In genomic region chr10:7423521-7423920, GRCh38 we compare ENCODE assay signal across 19 cellular contexts.
"Had no signal": no experiment of that assay in that cellular context is flagged by ENCODE, and none has a peak within 500 bp of the region (broad histone marks: within the 10 kb centered on the region; RNA-seq: fewer than 3 reads in every experiment).

No MANE protein-coding gene starts in this region.

- H3K27me3 ChIP-seq: right atrium auricular region, vagina had no signal

- ATAC-seq: gastroesophageal sphincter, heart left ventricle had no signal

- H3K4me1 ChIP-seq: esophagus muscularis mucosa, gastroesophageal sphincter, heart left ventricle, right atrium auricular region, vagina had no signal

- H3K4me3 Mint-ChIP-seq: activated CD4-positive, alpha-beta T cell treated with anti-CD3 and anti-CD28 coated beads for 36 hours; activated naive CD8-positive, alpha-beta T cell; activated T-helper 1 cell treated with anti-CD3 and anti-CD28 coated beads, Interleukin-12 subunit alpha, Interleukin-12 subunit beta, Interleukin-2, Interleukin-4 antibody, amounts not matched to agents 30 ng/mL and 10 ng/mL and 1 ng/mL, durations not matched to agents 14 hours and 24 hours and 36 hours; dendritic cell treated with granulocyte-macrophage colony-stimulating factor and Interleukin-4, amounts not matched to agents 40 ng/mL and 50 ng/mL, for 4 days; mesothelial cell of epicardium; nephron progenitor cell; stimulated activated naive CD8-positive, alpha-beta T cell treated with anti-CD3 and anti-CD28 coated beads, Interleukin-15, Interleukin-2, amounts not matched to agents 100 ng/mL and 50 ng/mL, for 24 hours had no signal

- H3K4me1 Mint-ChIP-seq: mesothelial cell of epicardium had no signal

- H3K9me3 Mint-ChIP-seq: activated T-helper 1 cell treated with anti-CD3 and anti-CD28 coated beads, Interleukin-12 subunit alpha, Interleukin-12 subunit beta, Interleukin-2, Interleukin-4 antibody, amounts not matched to agents 30 ng/mL and 10 ng/mL and 1 ng/mL, durations not matched to agents 14 hours and 24 hours and 36 hours; dendritic cell treated with granulocyte-macrophage colony-stimulating factor and Interleukin-4, amounts not matched to agents 40 ng/mL and 50 ng/mL, for 4 days; mesothelial cell of epicardium; stimulated activated naive CD8-positive, alpha-beta T cell treated with anti-CD3 and anti-CD28 coated beads, Interleukin-15, Interleukin-2, amounts not matched to agents 100 ng/mL and 50 ng/mL, for 24 hours had no signal

- H3K36me3 Mint-ChIP-seq: activated naive CD8-positive, alpha-beta T cell; mesothelial cell of epicardium had no signal

- H3K9me3 ChIP-seq: esophagus muscularis mucosa, gastroesophageal sphincter, heart left ventricle, right atrium auricular region, vagina had no signal

- H3K27ac ChIP-seq: esophagus muscularis mucosa, gastroesophageal sphincter, heart left ventricle, right atrium auricular region, vagina, WERI-Rb-1 had no signal

- H3K4me3 ChIP-seq: esophagus muscularis mucosa, gastroesophageal sphincter, heart left ventricle, lung, right atrium auricular region, vagina had no signal

- H3K27me3 Mint-ChIP-seq: activated CD4-positive, alpha-beta T cell treated with anti-CD3 and anti-CD28 coated beads for 36 hours; activated naive CD8-positive, alpha-beta T cell; dendritic cell treated with granulocyte-macrophage colony-stimulating factor and Interleukin-4, amounts not matched to agents 40 ng/mL and 50 ng/mL, for 4 days; stimulated activated naive CD8-positive, alpha-beta T cell treated with anti-CD3 and anti-CD28 coated beads, Interleukin-15, Interleukin-2, amounts not matched to agents 100 ng/mL and 50 ng/mL, for 24 hours had no signal

- H3K27ac Mint-ChIP-seq: activated CD4-positive, alpha-beta T cell treated with anti-CD3 and anti-CD28 coated beads for 36 hours; activated naive CD8-positive, alpha-beta T cell; activated T-helper 1 cell treated with anti-CD3 and anti-CD28 coated beads, Interleukin-12 subunit alpha, Interleukin-12 subunit beta, Interleukin-2, Interleukin-4 antibody, amounts not matched to agents 30 ng/mL and 10 ng/mL and 1 ng/mL, durations not matched to agents 14 hours and 24 hours and 36 hours; dendritic cell treated with granulocyte-macrophage colony-stimulating factor and Interleukin-4, amounts not matched to agents 40 ng/mL and 50 ng/mL, for 4 days; mesothelial cell of epicardium; nephron progenitor cell; stimulated activated naive CD8-positive, alpha-beta T cell treated with anti-CD3 and anti-CD28 coated beads, Interleukin-15, Interleukin-2, amounts not matched to agents 100 ng/mL and 50 ng/mL, for 24 hours had no signal

- H3K36me3 ChIP-seq: esophagus muscularis mucosa, gastroesophageal sphincter, heart left ventricle, right atrium auricular region, vagina, WERI-Rb-1 had no signal

- DNase-seq: activated CD4-positive, alpha-beta T cell treated with anti-CD3 and anti-CD28 coated beads, Interleukin-2, amount 50 U/mL, for 48 hours; amniotic stem cell; effector CD8-positive, alpha-beta T cell; heart left ventricle; islet precursor cell; nephron progenitor cell; stimulated activated CD4-positive, alpha-beta T cell treated with anti-CD3 and anti-CD28 coated beads, Interleukin-2, amount 100 ng/mL, for 48 hours; WERI-Rb-1 had no signal
